29 cellular contexts compared by ENCODE assay signal in the genomic region with DNA sequence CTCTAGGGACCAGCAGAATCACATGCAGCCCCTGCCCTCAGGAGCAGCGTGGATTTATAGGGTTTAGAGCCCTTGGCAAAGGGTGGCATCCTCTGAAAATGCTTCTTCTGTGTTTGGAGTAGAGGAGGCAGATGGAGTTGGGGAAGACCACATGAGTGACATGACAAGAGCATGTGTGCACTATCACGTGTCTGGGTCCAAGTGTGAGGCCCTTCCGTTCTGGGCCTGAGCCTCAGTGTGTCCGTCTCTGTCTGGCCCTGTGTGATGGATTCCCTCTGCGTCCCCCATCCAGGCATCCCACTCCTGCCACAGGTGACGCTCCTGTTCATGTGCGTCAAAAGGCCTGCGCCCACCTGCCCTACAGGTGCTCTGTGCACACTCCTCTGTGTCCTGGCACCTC. TPM values are rescaled to one million over a fixed set of nuclear protein-coding genes. Genes with fewer than 3 reads are reported as not detected.
DNase-seq lines count a peak whose midpoint lies in the region; ATAC-seq, FAIRE-seq and TF ChIP-seq lines count a peak whose summit lies in the region.
"Had no signal": no experiment of that assay in that cellular context is flagged by ENCODE, and none has a peak within 500 bp of the region (broad histone marks: within the 10 kb centered on the region; RNA-seq: fewer than 3 reads in every experiment).

No MANE protein-coding gene starts in this region.

- no peak for TF ChIP-seq EP300 in K562 (IDR thresholded peaks at IDR 0.05; ENCODE audit: low read length)

- peaks cover 0 to 4% (median 4%) of the 10 kb centered on the region in 3 donors for H3K9me3 Mint-ChIP-seq in T-cell
- H3K9me3 Mint-ChIP-seq: H9 had no signal

- CTCF ChIA-PET in K562 (lab: Yijun Ruan, JAX; ENCODE audit: low intra/inter-chr PET ratio): no interaction called here
- CTCF ChIA-PET in T-cell (lab: Charles Lee): interaction anchor here in 1 of 2 donors (0.6 kb wide), 1 partner anchor 44 kb away, joined by 3 read pairs; no protein-coding TSS in a partner anchor

- ATAC-seq in heart right ventricle (no peak), K562 (no peak), T-cell (replicated peaks in 1 of 4) (no peak)

- peak overlapping the region; percentile 57 for H3K14ac ChIP-seq in neuronal stem cell (ENCODE audit: low read length)

- DNase-seq in heart right ventricle (no peak), cardiac septum (ENCODE audit: low spot score) (no peak), K562 (ENCODE audit: extremely low read depth in 1 of 4, low spot score in 3 of 4) (no peak), neuronal stem cell (ENCODE audit: low spot score) (no peak), T-cell (no peak)
- DNase-seq in stimulated activated CD8-positive, alpha-beta memory T cell treated with anti-CD3 and anti-CD28 coated beads, Interleukin-4, amount 100 ng/mL, for 48 hours: no peak
- DNase-seq in stimulated activated CD4-positive, alpha-beta T cell treated with anti-CD3 and anti-CD28 coated beads, Interleukin-1b, Interleukin-23, amount 100 ng/mL, for 48 hours: no peak
- DNase-seq: C1 segment of cervical spinal cord; Caco-2; CD4-positive, alpha-beta memory T cell; GM23248; H9; KBM-7; MG63; NCI-H1105 treated with DMSO at 0.1 percent for 48 hours; NCI-H146; NCI-H1930; NCI-H2107; NCI-H446 treated with DMSO at 0.1 percent for 48 hours; NCI-H526; Right ventricle myocardium superior had no signal

- FAIRE-seq in K562 (lab: Jason Lieb, UNC): peak; percentile 63
- FAIRE-seq: A204.1, G401.6, GM12878, HTR-8/SVneo had no signal

- H3K27me3 ChIP-seq in heart right ventricle (peaks cover 0 to 8% (median 0%) of the 10 kb centered on the region in 7 donors), K562 (ENCODE audit: control insufficient read depth in 2 of 2, insufficient read depth in 2 of 2, low read length in 2 of 2) (peaks cover 20 to 42% of the 10 kb centered on the region in 2 experiments), neuronal stem cell (ENCODE audit: control insufficient read depth in 3 of 3, insufficient read depth in 3 of 3, low read depth in 1 of 3, low read length in 3 of 3) (peaks cover 0 to 51% (median 2%) of the 10 kb centered on the region in 3 experiments), subcutaneous abdominal adipose tissue (ENCODE audit: control insufficient read depth in 5 of 5, insufficient read depth in 4 of 5, low read length in 5 of 5) (peaks cover 0 to 13% (median 3%) of the 10 kb centered on the region in 5 donors)
- H3K27me3 ChIP-seq: MG63 had no signal

- H2AFZ ChIP-seq in K562 (ENCODE audit: low read depth, low read length): 0 out of 2 replicates have a peak overlapping the region, but pooled peaks have one; percentile 90
- no peak overlapping the region for H2AFZ ChIP-seq in neuronal stem cell (ENCODE audit: low read length)
- H2AFZ ChIP-seq: GM23248 had no signal

- no TSS peak for BruUV-seq in K562 (replicated peaks; lab: Mats Ljungman, UMichigan)

- H3K4me1 Mint-ChIP-seq in T-cell: peaks cover 10 to 33% (median 29%) of the 10 kb centered on the region in 3 donors

- H3K9me3 ChIP-seq in heart right ventricle (peaks cover 0 to 6% (median 0%) of the 10 kb centered on the region in 11 donors), K562 (replicated peaks; ENCODE audit: control insufficient read depth, insufficient read depth, low read depth, low read length) (no peaks in the 10 kb centered on the region), neuronal stem cell (replicated peaks in 1 of 2; ENCODE audit: control insufficient read depth in 2 of 2, insufficient read depth in 1 of 2, low read depth in 1 of 2, low read length in 2 of 2) (no peaks in the 10 kb centered on the region), subcutaneous abdominal adipose tissue (ENCODE audit: control insufficient read depth in 5 of 5, low read length in 5 of 5) (no peaks in the 10 kb centered on the region)
- H3K9me3 ChIP-seq: Caco-2, MG63, SJSA1 had no signal

- no peak overlapping the region for H3K4me3 Mint-ChIP-seq in T-cell

- no peaks in the 10 kb centered on the region for H3K9me1 ChIP-seq in K562 (ENCODE audit: control insufficient read depth, insufficient read depth, low read length)

- H3K23ac ChIP-seq in neuronal stem cell (ENCODE audit: low read depth, low read length, poor library complexity): peak overlapping the region; percentile 5

- H3K18ac ChIP-seq in neuronal stem cell (ENCODE audit: low read length): peak overlapping the region; percentile 7

- H2BK5ac ChIP-seq in neuronal stem cell (ENCODE audit: low read length): no peak overlapping the region

- H3K79me2 ChIP-seq in K562 (ENCODE audit: control insufficient read depth, insufficient read depth, low read length): no peaks in the 10 kb centered on the region

- H4K8ac ChIP-seq in neuronal stem cell (ENCODE audit: low read depth, low read length): peak overlapping the region; percentile 29

- H3K4me2 ChIP-seq in K562 (ENCODE audit: insufficient read depth, low read length) (no peak overlapping the region), neuronal stem cell (ENCODE audit: insufficient read depth, low read length, poor library complexity, severe bottlenecking) (no peak overlapping the region)

- H3K4me1 ChIP-seq in heart right ventricle (peaks cover 17 to 89% (median 62%) of the 10 kb centered on the region in 9 donors), K562 (replicated peaks in 1 of 2; ENCODE audit: control insufficient read depth in 2 of 2, insufficient read depth in 2 of 2, low read length in 2 of 2) (peaks cover 7 to 14% of the 10 kb centered on the region in 2 experiments; a peak in 4 of 5 replicates), neuronal stem cell (ENCODE audit: control insufficient read depth in 2 of 2, insufficient read depth in 1 of 2, low read depth in 1 of 2, low read length in 2 of 2) (peaks cover 0 to 11% of the 10 kb centered on the region in 2 donors), subcutaneous abdominal adipose tissue (ENCODE audit: control insufficient read depth in 5 of 5, insufficient read depth in 5 of 5, low read length in 5 of 5) (peaks cover 6 to 75% (median 44%) of the 10 kb centered on the region in 5 donors)
- H3K4me1 ChIP-seq: SJSA1 had no signal

- H4K20me1 ChIP-seq in K562 (replicated peaks; ENCODE audit: control insufficient read depth, insufficient read depth, low read length): no peaks in the 10 kb centered on the region

- H2BK120ac ChIP-seq in neuronal stem cell (ENCODE audit: low read depth, low read length): no peak overlapping the region

- H3K27ac ChIP-seq in heart right ventricle (peak overlapping the region in 8 of 10 donors; percentile 12 to 86 (median 70)), K562 (ENCODE audit: extremely low read depth, low read depth, low read length) (no peak overlapping the region), neuronal stem cell (replicated peaks; ENCODE audit: low read length) (no peak overlapping the region), subcutaneous abdominal adipose tissue (ENCODE audit: low read depth, low read length) (peak overlapping the region; percentile 34)
- H3K27ac ChIP-seq: GM23248, SJSA1 had no signal

- H3K9ac ChIP-seq in K562 (ENCODE audit: insufficient read depth in 1 of 2, low read depth in 2 of 2, low read length in 2 of 2): no peak overlapping the region
- H3K9ac ChIP-seq in neuronal stem cell (ENCODE audit: low read depth, low read length, poor library complexity): no peak overlapping the region
- H3K9ac ChIP-seq in subcutaneous abdominal adipose tissue (ENCODE audit: low read length in 5 of 5): peak overlapping the region in 2 of 5 donors; percentile 16 to 39
- H3K9ac ChIP-seq: GM23248 had no signal

- TF ChIP-seq RAD21 in K562 (CRISPR knock-in tag; conservative IDR thresholded peaks at IDR 0.05 in 1 of 2, IDR thresholded peaks at IDR 0.05 in 1 of 2): no peak

- peaks cover 0 to 5% of the 10 kb centered on the region in 2 donors for H3K27me3 Mint-ChIP-seq in T-cell

- no peak for TF ChIP-seq POLR2A in K562 (conservative IDR thresholded peaks at IDR 0.05)

- H4K91ac ChIP-seq in neuronal stem cell (ENCODE audit: low read depth, low read length, poor library complexity): no peak overlapping the region

- H3K36me3 Mint-ChIP-seq in T-cell: peaks cover 3% of the 10 kb centered on the region
- H3K36me3 Mint-ChIP-seq: CD4-positive, alpha-beta memory T cell had no signal

- H2BK12ac ChIP-seq in neuronal stem cell (ENCODE audit: low read length): peak overlapping the region; percentile 24

- H2AK5ac ChIP-seq in neuronal stem cell (ENCODE audit: low read depth, low read length): peak overlapping the region; percentile 80

- H3K36me3 ChIP-seq in heart right ventricle: no peaks in the 10 kb centered on the region
- no peaks in the 10 kb centered on the region for H3K36me3 ChIP-seq in K562 (ENCODE audit: control insufficient read depth, insufficient read depth, low read length)
- no peaks in the 10 kb centered on the region for H3K36me3 ChIP-seq in neuronal stem cell (replicated peaks in 1 of 2; ENCODE audit: control insufficient read depth in 2 of 2, insufficient read depth in 2 of 2, low read length in 2 of 2)
- no peaks in the 10 kb centered on the region for H3K36me3 ChIP-seq in subcutaneous abdominal adipose tissue (ENCODE audit: control insufficient read depth in 5 of 5, insufficient read depth in 5 of 5, low read length in 5 of 5)
- H3K36me3 ChIP-seq: MG63, SJSA1 had no signal

- in situ Hi-C loops in K562 (cut with MboI): no loop called here

- WGBS in heart right ventricle, 2 donors: 82% methylated on average over 8 of the region's 8 CpGs
- WGBS in K562 (ENCODE audit: insufficient coverage, low coverage, missing lambda C conversion rate): 45% methylated on average over 8 of the region's 8 CpGs
- no CpG with 5 or more reads among the region's 8 CpGs for WGBS in neuronal stem cell (ENCODE audit: extremely low coverage in 2 of 2, insufficient read length in 2 of 2, insufficient replicate concordance in 1 of 2), 2 donors

- no peak for TF ChIP-seq CTCF in heart right ventricle (IDR thresholded peaks at IDR 0.05)
- TF ChIP-seq CTCF in K562 (IDR thresholded peaks at IDR 0.05 in 2 of 3, conservative IDR thresholded peaks at IDR 0.05 in 1 of 3; ENCODE audit: insufficient read depth in 2 of 3, low read depth in 1 of 3, low read length in 3 of 3): no peak

- peak overlapping the region; percentile 52 for H2BK15ac ChIP-seq in neuronal stem cell (ENCODE audit: low read length)

- intact Hi-C loops in heart right ventricle (cut with DNase I): loop anchor here in 2 of 10 donors (2.0 to 10.0 kb wide), 3 partner anchors 28 to 54 kb away; no protein-coding TSS in a partner anchor
- intact Hi-C loops in cardiac septum (cut with DNase I): loop anchor here (5.0 kb wide), 1 partner anchor 58 kb away; no protein-coding TSS in a partner anchor
- intact Hi-C loops in K562 (cut with micrococcal nuclease): no loop called here

- POLR2A ChIA-PET in K562 (lab: Yijun Ruan, JAX) (interaction anchor here (1.0 to 3.0 kb wide), 2 partner anchors 13 kb away, joined by 3 to 8 read pairs; no protein-coding TSS in a partner anchor), T-cell (lab: Charles Lee) (no interaction called here)

- no peak overlapping the region for H3K4ac ChIP-seq in neuronal stem cell (ENCODE audit: low read length)

- H3K4me3 ChIP-seq in heart right ventricle (no peak overlapping the region), K562 (no peak overlapping the region), neuronal stem cell (ENCODE audit: low read length in 2 of 2) (no peak overlapping the region), subcutaneous abdominal adipose tissue (ENCODE audit: low read depth in 1 of 5, low read length in 5 of 5) (no peak overlapping the region)
- H3K4me3 ChIP-seq: GM12878, GM23248, MG63, SJSA1 had no signal

- no peaks in the 10 kb centered on the region for H3K79me1 ChIP-seq in neuronal stem cell (ENCODE audit: low read depth, low read length)

- no peak overlapping the region for H3K27ac Mint-ChIP-seq in T-cell

RNA-seq across cellular contexts. Expression of a gene that starts 30.1 kb away (rescaled TPM):
- total RNA-seq in heart right ventricle (10 to 100 TPM; 10.8 to 23.4 (median 16.6) TPM), cardiac septum (15.6 TPM), K562 (2014; rRNA removed) (not detected in 2 replicates), K562 (2014; rRNA removed; fragmentation: Illumina TruSeq; extraction: Trizol) (not detected in 2 replicates), K562 (2015; rRNA removed; fragmentation: Illumina TruSeq; extraction: Trizol) (not detected in 2 replicates), K562 (2021) (0.13 and 0.18 TPM in 2 replicates), T-cell (under 1 TPM in 3 of 5 donors, not detected in 2; 0.13 to 0.53 (median 0.32) TPM)
- polyA plus RNA-seq in heart right ventricle (10 to 100 TPM in 1 of 2 donors, 1 to 10 TPM in 1; 8.9 to 11.0 TPM), K562 (2011; rRNA removed) (not detected in 2 replicates), K562 (2014; fragmentation: Illumina TruSeq; extraction: Trizol) (not detected in 2 replicates), K562 (2014; fragmentation: Nextera tagmentation; extraction: Ambion mirVana) (not detected), K562 (2014; rRNA removed) (not detected in 2 replicates)
- not detected in 2 replicates for total RNA-seq in K562 (2011; cell fraction: chromatin; rRNA removed; ENCODE audit: low replicate concordance)
- not detected in 2 replicates for total RNA-seq in K562 (2011; cell fraction: nucleolus; rRNA removed)
- total RNA-seq in K562 (2011; cell fraction: nucleoplasm; rRNA removed): not detected in 2 replicates
- not detected in 2 replicates for polyA plus RNA-seq in K562 (2011; cell fraction: cytosol; rRNA removed)
- not detected in 2 replicates for polyA plus RNA-seq in K562 (2011; cell fraction: nucleus; rRNA removed)
- not detected in 2 replicates for polyA plus RNA-seq in K562 (2012)
- not detected in 2 replicates for polyA minus RNA-seq in K562 (2011; rRNA and poly(A)+ RNA removed)
- not detected in 2 replicates for polyA minus RNA-seq in K562 (2011; cell fraction: cytosol; rRNA and poly(A)+ RNA removed)
- polyA minus RNA-seq in K562 (2011; cell fraction: nucleus; rRNA and poly(A)+ RNA removed): not detected in 2 replicates
- polyA plus RNA-seq in neuronal stem cell (2013, experiment 1 of 2): 0.39 TPM
- polyA plus RNA-seq in neuronal stem cell (2013, experiment 2 of 2): 0.43 TPM
- total RNA-seq: GM23248, LHCN-M2, SJSA1 had no signal
- polyA plus RNA-seq: AG04450; CD4-positive, alpha-beta memory T cell; GM23248 had no signal

Comparison
In these comparisons a context has a peak if more than half of its experiments do, and no peak if none do; other contexts are left out.
1. H3K27ac ChIP-seq: peak in heart right ventricle (8 of 10) and subcutaneous abdominal adipose tissue (single experiment); none in K562 (single experiment) and neuronal stem cell (single experiment).
2. RNA of a gene that starts 30.1 kb away (total RNA-seq): 10.8 to 23.4 TPM in heart right ventricle and 15.6 TPM in cardiac septum (single experiment); 0.13 to 0.53 TPM in T-cell and 0.13 to 0.18 TPM in K562; every median in the first group is over 4 times any median in the second.